Comparison of ENCODE assay signal across 13 cellular contexts in the genomic region with DNA sequence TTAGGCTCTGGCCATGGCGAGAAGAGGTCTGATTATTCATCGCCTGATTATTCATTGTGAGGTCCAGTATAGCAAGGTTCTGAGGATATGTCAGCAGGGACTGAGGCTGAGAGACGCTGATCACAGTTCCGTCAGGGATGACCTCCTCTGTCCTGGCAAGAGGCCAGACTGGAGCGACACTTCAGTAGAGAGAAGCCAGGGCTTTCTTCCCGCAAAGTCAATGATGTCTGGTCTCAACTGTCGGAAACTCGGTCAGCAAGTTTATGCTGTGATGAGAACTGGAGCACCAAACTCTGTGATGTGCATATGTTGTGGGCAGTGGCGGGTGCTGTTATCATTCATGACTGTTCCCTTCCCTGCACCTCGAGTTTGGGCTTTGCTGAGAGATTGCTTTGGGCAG. TPM values are rescaled to one million over a fixed set of nuclear protein-coding genes. Genes with fewer than 3 reads are reported as not detected.
A peak's percentile ranks its signal among the peaks of the same experiment; 100 is the strongest.
DNase-seq lines count a peak whose midpoint lies in the region; ATAC-seq, FAIRE-seq and TF ChIP-seq lines count a peak whose summit lies in the region.
"Had no signal": no experiment of that assay in that cellular context is flagged by ENCODE, and none has a peak within 500 bp of the region (broad histone marks: within the 10 kb centered on the region; RNA-seq: fewer than 3 reads in every experiment).

No MANE protein-coding gene starts in this region.

- H3K9me3 Mint-ChIP-seq in activated naive CD8-positive, alpha-beta T cell treated with anti-CD3 and anti-CD28 coated beads for 36 hours, result no peaks in the 10 kb centered on the region
- H3K9me3 Mint-ChIP-seq in activated naive CD8-positive, alpha-beta T cell treated with anti-CD3 and anti-CD28 coated beads, Interleukin-2, amount 50 U/mL, for 24 hours, result no peaks in the 10 kb centered on the region
- H3K9me3 Mint-ChIP-seq in chondrocyte (ENCODE audit: low read depth), result no peaks in the 10 kb centered on the region
- H3K9me3 Mint-ChIP-seq in stimulated activated effector memory CD8-positive, alpha-beta T cell treated with anti-CD3 and anti-CD28 coated beads, Interleukin-12 subunit alpha, Interleukin-12 subunit beta, amount 100 ng/mL, for 72 hours, result no peaks in the 10 kb centered on the region
- H3K9me3 Mint-ChIP-seq: activated naive CD4-positive, alpha-beta T cell treated with anti-CD3 and anti-CD28 coated beads, Interleukin-2, amount 50 U/mL, for 24 hours had no signal

- no peak for FAIRE-seq in urothelium cell line (lab: Jason Lieb, UNC)
- FAIRE-seq: GM19239 had no signal

- peaks cover 22% of the 10 kb centered on the region for H3K4me1 Mint-ChIP-seq in activated naive CD8-positive, alpha-beta T cell treated with anti-CD3 and anti-CD28 coated beads for 36 hours
- peaks cover 33% of the 10 kb centered on the region for H3K4me1 Mint-ChIP-seq in activated naive CD8-positive, alpha-beta T cell treated with anti-CD3 and anti-CD28 coated beads, Interleukin-2, amount 50 U/mL, for 24 hours
- H3K4me1 Mint-ChIP-seq in chondrocyte (ENCODE audit: low read depth), result peaks cover 26% of the 10 kb centered on the region
- H3K4me1 Mint-ChIP-seq in stimulated activated effector memory CD8-positive, alpha-beta T cell treated with anti-CD3 and anti-CD28 coated beads, Interleukin-12 subunit alpha, Interleukin-12 subunit beta, amount 100 ng/mL, for 72 hours, result peaks cover 20% of the 10 kb centered on the region

- TF ChIP-seq EP300 in stomach (IDR thresholded peaks at IDR 0.05), result no peak

- ATAC-seq in activated naive CD8-positive, alpha-beta T cell treated with anti-CD3 and anti-CD28 coated beads, Interleukin-2, amount 50 U/mL, for 24 hours, result no peak
- no peak for ATAC-seq in stimulated activated effector memory CD8-positive, alpha-beta T cell treated with anti-CD3 and anti-CD28 coated beads, Interleukin-12 subunit alpha, Interleukin-12 subunit beta, amount 100 ng/mL, for 72 hours
- no peak for ATAC-seq in GM19324 (IDR thresholded peaks at IDR 0.05; ENCODE audit: low FRiP score, unreplicated experiment)

- no peaks in the 10 kb centered on the region for H3K27me3 Mint-ChIP-seq in activated naive CD8-positive, alpha-beta T cell treated with anti-CD3 and anti-CD28 coated beads for 36 hours
- H3K27me3 Mint-ChIP-seq in activated naive CD8-positive, alpha-beta T cell treated with anti-CD3 and anti-CD28 coated beads, Interleukin-2, amount 50 U/mL, for 24 hours, result no peaks in the 10 kb centered on the region
- no peaks in the 10 kb centered on the region for H3K27me3 Mint-ChIP-seq in chondrocyte (ENCODE audit: low read depth)
- H3K27me3 Mint-ChIP-seq: activated naive CD4-positive, alpha-beta T cell treated with anti-CD3 and anti-CD28 coated beads, Interleukin-2, amount 50 U/mL, for 24 hours had no signal

- H3K36me3 Mint-ChIP-seq in activated naive CD8-positive, alpha-beta T cell treated with anti-CD3 and anti-CD28 coated beads for 36 hours, result no peaks in the 10 kb centered on the region
- H3K36me3 Mint-ChIP-seq in activated naive CD8-positive, alpha-beta T cell treated with anti-CD3 and anti-CD28 coated beads, Interleukin-2, amount 50 U/mL, for 24 hours (ENCODE audit: low read depth), result no peaks in the 10 kb centered on the region
- H3K36me3 Mint-ChIP-seq in chondrocyte (ENCODE audit: low read depth), result no peaks in the 10 kb centered on the region
- no peaks in the 10 kb centered on the region for H3K36me3 Mint-ChIP-seq in stimulated activated effector memory CD8-positive, alpha-beta T cell treated with anti-CD3 and anti-CD28 coated beads, Interleukin-12 subunit alpha, Interleukin-12 subunit beta, amount 100 ng/mL, for 72 hours

- intact Hi-C loops in stomach (cut with DNase I; ENCODE audit: low total_unique reads), result no loop called here

- H3K27me3 ChIP-seq in stomach, result no peaks in the 10 kb centered on the region

- no peak overlapping the region for H3K27ac ChIP-seq in stomach

- TF ChIP-seq CTCF in chondrocyte (IDR thresholded peaks at IDR 0.05) (no peak), stomach (IDR thresholded peaks at IDR 0.05) (no peak)

- peak overlapping the region; percentile 14 for H3K27ac Mint-ChIP-seq in activated naive CD8-positive, alpha-beta T cell treated with anti-CD3 and anti-CD28 coated beads for 36 hours
- no peak overlapping the region for H3K27ac Mint-ChIP-seq in activated naive CD8-positive, alpha-beta T cell treated with anti-CD3 and anti-CD28 coated beads, Interleukin-2, amount 50 U/mL, for 24 hours
- H3K27ac Mint-ChIP-seq in chondrocyte (ENCODE audit: unreplicated experiment), result peak overlapping the region; percentile 30
- peak overlapping the region; percentile 72 for H3K27ac Mint-ChIP-seq in stimulated activated effector memory CD8-positive, alpha-beta T cell treated with anti-CD3 and anti-CD28 coated beads, Interleukin-12 subunit alpha, Interleukin-12 subunit beta, amount 100 ng/mL, for 72 hours

- H3K4me3 ChIP-seq in stomach, result no peak overlapping the region

- 72 to 92% (median 79%) methylated on average over 2 to 10 of the region's 10 CpGs for WGBS in stomach, 5 donors

- no peaks in the 10 kb centered on the region for H3K9me3 ChIP-seq in stomach

- H3K4me3 Mint-ChIP-seq in activated naive CD8-positive, alpha-beta T cell treated with anti-CD3 and anti-CD28 coated beads for 36 hours, result no peak overlapping the region
- no peak overlapping the region for H3K4me3 Mint-ChIP-seq in activated naive CD8-positive, alpha-beta T cell treated with anti-CD3 and anti-CD28 coated beads, Interleukin-2, amount 50 U/mL, for 24 hours
- H3K4me3 Mint-ChIP-seq in chondrocyte (ENCODE audit: unreplicated experiment), result no peak overlapping the region
- no peak overlapping the region for H3K4me3 Mint-ChIP-seq in stimulated activated effector memory CD8-positive, alpha-beta T cell treated with anti-CD3 and anti-CD28 coated beads, Interleukin-12 subunit alpha, Interleukin-12 subunit beta, amount 100 ng/mL, for 72 hours
- H3K4me3 Mint-ChIP-seq: activated naive CD4-positive, alpha-beta T cell treated with anti-CD3 and anti-CD28 coated beads, Interleukin-2, amount 50 U/mL, for 24 hours had no signal

- DNase-seq in activated naive CD8-positive, alpha-beta T cell treated with anti-CD3 and anti-CD28 coated beads for 36 hours, result no peak
- no peak for DNase-seq in activated naive CD8-positive, alpha-beta T cell treated with anti-CD3 and anti-CD28 coated beads, Interleukin-2, amount 50 U/mL, for 24 hours
- DNase-seq in NCI-H345 (lab: John Stamatoyannopoulos, UW) (peak; percentile 84), chondrocyte (ENCODE audit: low spot score) (no peak), stomach (no peak), urothelium cell line (ENCODE audit: low spot score) (no peak)
- no peak for DNase-seq in stimulated activated effector memory CD8-positive, alpha-beta T cell treated with anti-CD3 and anti-CD28 coated beads, Interleukin-12 subunit alpha, Interleukin-12 subunit beta, amount 100 ng/mL, for 72 hours (ENCODE audit: low spot score in 2 of 2)
- DNase-seq: activated CD4-positive, CD25-positive, alpha-beta regulatory T cell treated with anti-CD3 and anti-CD28 coated beads, Interleukin-2, amount 50 U/mL, for 72 hours; effector CD4-positive, alpha-beta T cell; NCI-H1048 had no signal

- no peak for TF ChIP-seq POLR2A in stomach (IDR thresholded peaks at IDR 0.05)

- peaks cover 0 to 13% (median 8%) of the 10 kb centered on the region in 4 donors for H3K4me1 ChIP-seq in stomach

- no peaks in the 10 kb centered on the region for H3K36me3 ChIP-seq in stomach

RNA-seq across cellular contexts. Expression of gene GNA12, which starts 29.0 kb away (rescaled TPM):
- total RNA-seq in activated naive CD8-positive, alpha-beta T cell treated with anti-CD3 and anti-CD28 coated beads for 36 hours, result 10 to 100 TPM; 15.1 to 17.9 TPM
- total RNA-seq in chondrocyte (77.5 to 111 TPM (median 108 TPM) in 3 replicates), stomach (10 to 100 TPM in 4 of 5 donors, 1 to 10 TPM in 1; 2.0 to 54.6 (median 28.6) TPM)
- 10 to 100 TPM in 2 of 3 donors, 1 to 10 TPM in 1; 6.0 to 24.7 (median 19.4) TPM for polyA plus RNA-seq in stomach
